23 cellular contexts compared by ENCODE assay signal in the genomic region with DNA sequence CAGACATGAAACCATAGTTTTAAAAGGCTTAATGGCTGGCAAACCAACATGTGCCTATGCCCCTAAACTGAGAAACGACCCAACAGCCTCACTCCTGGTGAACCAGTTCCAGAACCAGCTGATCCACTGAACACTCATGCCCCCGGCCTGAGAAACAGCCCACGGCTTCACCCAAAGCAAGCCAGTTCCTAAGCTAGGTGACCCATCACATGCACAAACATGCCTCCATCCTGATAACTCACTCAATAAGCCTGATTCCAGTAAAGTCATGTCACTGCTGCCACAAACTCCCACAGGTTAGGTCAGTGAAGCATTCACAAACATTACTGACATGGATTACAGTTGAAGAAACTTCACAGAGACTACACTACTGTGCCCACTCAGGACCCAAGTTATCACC.
DNase-seq lines count a peak whose midpoint lies in the region; TF ChIP-seq lines count a peak whose summit lies in the region.
"Had no signal": no experiment of that assay in that cellular context is flagged by ENCODE, and none has a peak within 500 bp of the region (broad histone marks: within the 10 kb centered on the region; RNA-seq: fewer than 3 reads in every experiment).

No MANE protein-coding gene starts in this region.

- H3K9me3 ChIP-seq in neuronal stem cell (replicated peaks in 1 of 2; ENCODE audit: control insufficient read depth in 2 of 2, insufficient read depth in 1 of 2, low read depth in 1 of 2, low read length in 2 of 2): no peaks in the 10 kb centered on the region
- H3K9me3 ChIP-seq: A549; BE2C; BLaER1 treated with 17β-estradiol and CSF1 and Interleukin-3, amounts not matched to agents 10 nM and 100 nM had no signal

- H2BK15ac ChIP-seq in neuronal stem cell (ENCODE audit: low read length): no peak overlapping the region

- no peaks in the 10 kb centered on the region for H3K36me3 ChIP-seq in neuronal stem cell (replicated peaks in 1 of 2; ENCODE audit: control insufficient read depth in 2 of 2, insufficient read depth in 2 of 2, low read length in 2 of 2)
- H3K36me3 ChIP-seq: BE2C; BLaER1 treated with 17β-estradiol and CSF1 and Interleukin-3, amounts not matched to agents 10 nM and 100 nM had no signal

- no peak overlapping the region for H3K14ac ChIP-seq in neuronal stem cell (ENCODE audit: low read length)

- H3K79me1 ChIP-seq in neuronal stem cell (ENCODE audit: low read depth, low read length): no peaks in the 10 kb centered on the region

- CTCF ChIA-PET in RWPE1 (lab: Yijun Ruan, JAX): no interaction called here

- no peak overlapping the region for H2AK5ac ChIP-seq in neuronal stem cell (ENCODE audit: low read depth, low read length)

- H4K8ac ChIP-seq in neuronal stem cell (ENCODE audit: low read depth, low read length): no peak overlapping the region

- no peak overlapping the region for H4K91ac ChIP-seq in neuronal stem cell (ENCODE audit: low read depth, low read length, poor library complexity)

- DNase-seq in HPDE6-E6E7 (ENCODE audit: extremely low spot score) (peak; percentile 7), RWPE1 (ENCODE audit: low spot score) (peak; percentile 4), epithelial cell of prostate (ENCODE audit: low read depth, low spot score) (peak; percentile 1), neuronal stem cell (ENCODE audit: low spot score) (no peak), erythroblast (lab: John Stamatoyannopoulos, UW) (no peak), HK-2 (ENCODE audit: unreplicated experiment) (no peak)
- no peak for DNase-seq in activated CD4-positive, CD25-positive, alpha-beta regulatory T cell treated with anti-CD3 and anti-CD28 coated beads, Interleukin-2, amount 50 U/mL, for 72 hours
- DNase-seq: 8988T; ACHN; AML-193; BE2C; CD4-positive, alpha-beta T cell; CD8-positive, alpha-beta memory T cell; DMS 273 treated with DMSO at 0.1 percent for 48 hours; DMS79; EL; GDM1; GM23248; H7; HFFc6 had no signal

- TF ChIP-seq POLR2A in erythroblast (IDR thresholded peaks at IDR 0.05; ENCODE audit: low read length): no peak

- H2AFZ ChIP-seq in neuronal stem cell (ENCODE audit: low read length): peak overlapping the region; percentile 4
- H2AFZ ChIP-seq: GM23248 had no signal

- no peak overlapping the region for H3K9ac ChIP-seq in neuronal stem cell (ENCODE audit: low read depth, low read length, poor library complexity)
- H3K9ac ChIP-seq: BLaER1 treated with 17β-estradiol and CSF1 and Interleukin-3, amounts not matched to agents 10 nM and 100 nM; GM23248 had no signal

- H3K27ac ChIP-seq in RWPE1 (no peak overlapping the region), epithelial cell of prostate (no peak overlapping the region), neuronal stem cell (replicated peaks; ENCODE audit: low read length) (no peak overlapping the region)
- H3K27ac ChIP-seq: A549; BLaER1 treated with 17β-estradiol and CSF1 and Interleukin-3, amounts not matched to agents 10 nM and 100 nM; GM23248 had no signal

- H3K18ac ChIP-seq in neuronal stem cell (ENCODE audit: low read length): no peak overlapping the region

- no peak overlapping the region for H3K23ac ChIP-seq in neuronal stem cell (ENCODE audit: low read depth, low read length, poor library complexity)

- H3K27me3 ChIP-seq in neuronal stem cell (ENCODE audit: control insufficient read depth in 3 of 3, insufficient read depth in 3 of 3, low read depth in 1 of 3, low read length in 3 of 3): no peaks in the 10 kb centered on the region
- H3K27me3 ChIP-seq: BE2C; BLaER1 treated with 17β-estradiol and CSF1 and Interleukin-3, amounts not matched to agents 10 nM and 100 nM had no signal

- H2BK12ac ChIP-seq in neuronal stem cell (ENCODE audit: low read length): no peak overlapping the region

- no peak overlapping the region for H3K4me3 ChIP-seq in neuronal stem cell (ENCODE audit: low read length in 2 of 2)
- H3K4me3 ChIP-seq: A549; BLaER1 treated with 17β-estradiol and CSF1 and Interleukin-3, amounts not matched to agents 10 nM and 100 nM; GM12878; GM23248 had no signal

- POLR2A ChIA-PET in RWPE1 (lab: Yijun Ruan, JAX; ENCODE audit: low non-redundant PET): no interaction called here

- no peaks in the 10 kb centered on the region for H3K4me1 ChIP-seq in neuronal stem cell (ENCODE audit: control insufficient read depth in 2 of 2, insufficient read depth in 1 of 2, low read depth in 1 of 2, low read length in 2 of 2)
- H3K4me1 ChIP-seq: A549; BE2C; BLaER1 treated with 17β-estradiol and CSF1 and Interleukin-3, amounts not matched to agents 10 nM and 100 nM had no signal

- no peak overlapping the region for H3K4ac ChIP-seq in neuronal stem cell (ENCODE audit: low read length)

- H3K4me2 ChIP-seq in neuronal stem cell (ENCODE audit: insufficient read depth, low read length, poor library complexity, severe bottlenecking): no peak overlapping the region
- H3K4me2 ChIP-seq: A549; BLaER1 treated with 17β-estradiol and CSF1 and Interleukin-3, amounts not matched to agents 10 nM and 100 nM had no signal

- H2BK120ac ChIP-seq in neuronal stem cell (ENCODE audit: low read depth, low read length): no peak overlapping the region

- WGBS in neuronal stem cell (ENCODE audit: extremely low coverage in 2 of 2, insufficient read length in 2 of 2, insufficient replicate concordance in 1 of 2), 2 donors: no CpG with 5 or more reads among the region's 3 CpGs

- TF ChIP-seq CTCF in RWPE1 (conservative IDR thresholded peaks at IDR 0.05; ENCODE audit: low read depth): no peak

- no peak overlapping the region for H2BK5ac ChIP-seq in neuronal stem cell (ENCODE audit: low read length)

Comparison
In these comparisons a context has a peak if more than half of its experiments do, and no peak if none do; other contexts are left out.
1. DNase-seq: peak in HPDE6-E6E7 (single experiment), RWPE1 (single experiment) and epithelial cell of prostate (single experiment); none in neuronal stem cell (single experiment), erythroblast (0 of 2), activated CD4-positive, CD25-positive, alpha-beta regulatory T cell treated with anti-CD3 and anti-CD28 coated beads, Interleukin-2, amount 50 U/mL, for 72 hours (single experiment) and HK-2 (single experiment).